1 cellular context compared by ENCODE assay signal in the genomic region with DNA sequence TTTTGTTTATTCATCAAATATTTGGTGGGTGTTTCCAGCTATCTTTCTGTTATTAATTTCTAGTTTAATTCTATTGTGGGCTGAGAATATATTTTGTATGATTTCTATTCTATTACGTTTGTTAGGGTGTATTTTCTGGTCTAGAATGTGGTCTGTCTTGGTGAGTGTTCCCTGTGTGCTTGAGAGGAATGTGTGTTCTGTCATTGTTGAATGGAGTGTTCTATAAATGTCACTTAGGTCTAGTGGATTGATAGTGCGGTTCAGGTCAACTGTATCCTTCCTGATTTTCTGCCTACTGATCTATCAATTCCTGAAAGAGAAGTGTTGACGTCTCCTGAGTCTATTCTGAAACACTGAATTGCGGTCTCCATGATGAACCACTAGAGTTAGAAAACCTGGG.
TF ChIP-seq lines count a peak whose summit lies in the region.

No MANE protein-coding gene starts in this region.

TF ChIP-seq in IMR-90, 13 proteins besides CTCF, POLR2A, EP300 and RAD21:
- TF ChIP-seq MXI1 (IDR thresholded peaks at IDR 0.05; ENCODE audit: borderline replicate concordance, low read depth, low read length) (no peak), BHLHE40 (IDR thresholded peaks at IDR 0.05; ENCODE audit: low read depth, low read length) (no peak), RFX5 (IDR thresholded peaks at IDR 0.05; ENCODE audit: low read depth, low read length) (no peak), MAZ (IDR thresholded peaks at IDR 0.05; ENCODE audit: borderline replicate concordance, low read depth, low read length) (no peak), CEBPB (IDR thresholded peaks at IDR 0.05; ENCODE audit: low read depth, low read length) (no peak), SMC3 (IDR thresholded peaks at IDR 0.05; ENCODE audit: low read depth, low read length) (no peak), FOS (IDR thresholded peaks at IDR 0.05; ENCODE audit: low read depth, low read length) (no peak), CHD1 (IDR thresholded peaks at IDR 0.05; ENCODE audit: low read depth, low read length) (no peak)
